Comparison of ENCODE assay signal across 1 cellular context in the genomic region with DNA sequence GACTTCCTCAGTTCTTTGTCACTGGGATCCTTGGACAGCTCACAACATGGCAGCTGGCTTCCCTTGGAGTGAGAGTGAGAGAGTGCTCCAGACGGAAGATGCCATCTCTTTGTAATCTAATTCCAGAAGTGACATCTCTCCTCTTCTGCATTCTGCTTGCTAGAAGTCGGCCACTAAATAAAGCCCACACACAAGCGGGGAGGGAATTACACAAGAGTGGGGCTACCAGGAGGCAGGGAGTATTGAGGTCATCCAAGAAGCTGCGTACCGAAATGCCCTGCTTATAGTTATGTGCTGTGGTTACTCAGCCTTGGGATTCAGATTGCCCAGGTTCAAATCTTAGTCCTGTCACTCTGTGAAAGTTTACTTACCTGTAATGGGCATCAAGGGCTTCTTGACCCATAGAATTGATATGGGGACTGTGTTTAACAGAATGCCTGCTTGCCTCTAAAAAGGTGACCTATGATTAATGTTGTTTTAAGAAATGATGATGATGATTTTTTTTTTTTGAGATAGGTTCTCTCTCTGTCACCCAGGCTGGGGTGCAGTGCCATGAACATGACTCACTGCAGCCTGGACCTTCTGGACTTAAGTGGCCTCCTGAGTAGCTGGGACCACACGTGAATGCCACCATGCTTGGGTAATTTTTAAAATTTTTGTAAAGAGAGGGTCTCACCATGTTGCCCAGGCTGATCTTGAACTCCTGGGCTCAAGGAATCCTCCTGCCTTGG.
A peak's percentile ranks its signal among the peaks of the same experiment; 100 is the strongest.
TF ChIP-seq lines count a peak whose summit lies in the region.

No MANE protein-coding gene starts in this region.

TF ChIP-seq in HepG2, 621 proteins besides CTCF, POLR2A, EP300 and RAD21 (continued from another document and continues in another):
- TF ChIP-seq KDM6A (CRISPR knock-in tag; IDR thresholded peaks at IDR 0.05; ENCODE audit: low read depth) (no peak), ZNF616 (CRISPR knock-in tag; IDR thresholded peaks at IDR 0.05; ENCODE audit: low read depth) (no peak), ELF3 (CRISPR knock-in tag; IDR thresholded peaks at IDR 0.05) (no peak), CREB1 (IDR thresholded peaks at IDR 0.05) (peak; percentile 24; the same call in 1 of the 2 replicates), CREB1 (CRISPR knock-in tag; IDR thresholded peaks at IDR 0.05) (no peak), SP2 (CRISPR knock-in tag; IDR thresholded peaks at IDR 0.05) (no peak), TAF15 (IDR thresholded peaks at IDR 0.05; ENCODE audit: low read depth, low read length, poor library complexity, severe bottlenecking) (no peak), BORCS8-MEF2B (CRISPR knock-in tag; IDR thresholded peaks at IDR 0.05) (no peak), BHLHE40 (IDR thresholded peaks at IDR 0.05; ENCODE audit: low read length) (no peak), ONECUT2 (CRISPR knock-in tag; IDR thresholded peaks at IDR 0.05) (no peak), FOXJ3 (CRISPR knock-in tag; IDR thresholded peaks at IDR 0.05; ENCODE audit: borderline replicate concordance) (no peak), ZNF883 (CRISPR knock-in tag; IDR thresholded peaks at IDR 0.05; ENCODE audit: not compliant biosample characterization) (no peak), JUNB (CRISPR knock-in tag; IDR thresholded peaks at IDR 0.05; ENCODE audit: borderline replicate concordance) (0 out of 2 replicates have a peak, but pooled peaks have one; percentile 7), ZSCAN9 (CRISPR knock-in tag; IDR thresholded peaks at IDR 0.05; ENCODE audit: borderline replicate concordance) (no peak), MAFK (conservative IDR thresholded peaks at IDR 0.05 in 1 of 2, IDR thresholded peaks at IDR 0.05 in 1 of 2; ENCODE audit: low read length in 2 of 2) (peak; percentile 46 to 62), MXD4 (CRISPR knock-in tag; IDR thresholded peaks at IDR 0.05) (no peak), HNF4A (CRISPR knock-in tag; IDR thresholded peaks at IDR 0.05) (no peak), PCBP2 (optimal IDR thresholded peaks at IDR 0.05; ENCODE audit: low read depth, low read length, poor library complexity, severe bottlenecking) (no peak), ZNF143 (CRISPR knock-in tag; IDR thresholded peaks at IDR 0.05) (no peak), FOXM1 (CRISPR knock-in tag; IDR thresholded peaks at IDR 0.05) (no peak), ZNF20 (CRISPR knock-in tag; IDR thresholded peaks at IDR 0.05) (no peak)
- TF ChIP-seq, protein P1, sequence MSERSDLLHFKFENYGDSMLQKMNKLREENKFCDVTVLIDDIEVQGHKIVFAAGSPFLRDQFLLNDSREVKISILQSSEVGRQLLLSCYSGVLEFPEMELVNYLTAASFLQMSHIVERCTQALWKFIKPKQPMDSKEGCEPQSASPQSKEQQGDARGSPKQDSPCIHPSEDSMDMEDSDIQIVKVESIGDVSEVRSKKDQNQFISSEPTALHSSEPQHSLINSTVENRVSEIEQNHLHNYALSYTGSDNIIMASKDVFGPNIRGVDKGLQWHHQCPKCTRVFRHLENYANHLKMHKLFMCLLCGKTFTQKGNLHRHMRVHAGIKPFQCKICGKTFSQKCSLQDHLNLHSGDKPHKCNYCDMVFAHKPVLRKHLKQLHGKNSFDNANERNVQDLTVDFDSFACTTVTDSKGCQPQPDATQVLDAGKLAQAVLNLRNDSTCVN (CRISPR knock-in tag; IDR thresholded peaks at IDR 0.05; ENCODE audit: borderline replicate concordance), result no peak
- TF ChIP-seq, protein P2, sequence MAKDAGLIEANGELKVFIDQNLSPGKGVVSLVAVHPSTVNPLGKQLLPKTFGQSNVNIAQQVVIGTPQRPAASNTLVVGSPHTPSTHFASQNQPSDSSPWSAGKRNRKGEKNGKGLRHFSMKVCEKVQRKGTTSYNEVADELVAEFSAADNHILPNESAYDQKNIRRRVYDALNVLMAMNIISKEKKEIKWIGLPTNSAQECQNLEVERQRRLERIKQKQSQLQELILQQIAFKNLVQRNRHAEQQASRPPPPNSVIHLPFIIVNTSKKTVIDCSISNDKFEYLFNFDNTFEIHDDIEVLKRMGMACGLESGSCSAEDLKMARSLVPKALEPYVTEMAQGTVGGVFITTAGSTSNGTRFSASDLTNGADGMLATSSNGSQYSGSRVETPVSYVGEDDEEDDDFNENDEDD (CRISPR knock-in tag; IDR thresholded peaks at IDR 0.05; ENCODE audit: borderline replicate concordance), result no peak
- TF ChIP-seq, protein P3, sequence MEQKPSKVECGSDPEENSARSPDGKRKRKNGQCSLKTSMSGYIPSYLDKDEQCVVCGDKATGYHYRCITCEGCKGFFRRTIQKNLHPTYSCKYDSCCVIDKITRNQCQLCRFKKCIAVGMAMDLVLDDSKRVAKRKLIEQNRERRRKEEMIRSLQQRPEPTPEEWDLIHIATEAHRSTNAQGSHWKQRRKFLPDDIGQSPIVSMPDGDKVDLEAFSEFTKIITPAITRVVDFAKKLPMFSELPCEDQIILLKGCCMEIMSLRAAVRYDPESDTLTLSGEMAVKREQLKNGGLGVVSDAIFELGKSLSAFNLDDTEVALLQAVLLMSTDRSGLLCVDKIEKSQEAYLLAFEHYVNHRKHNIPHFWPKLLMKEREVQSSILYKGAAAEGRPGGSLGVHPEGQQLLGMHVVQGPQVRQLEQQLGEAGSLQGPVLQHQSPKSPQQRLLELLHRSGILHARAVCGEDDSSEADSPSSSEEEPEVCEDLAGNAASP (CRISPR knock-in tag; IDR thresholded peaks at IDR 0.05; ENCODE audit: borderline replicate concordance), result no peak
- TF ChIP-seq, protein P4, sequence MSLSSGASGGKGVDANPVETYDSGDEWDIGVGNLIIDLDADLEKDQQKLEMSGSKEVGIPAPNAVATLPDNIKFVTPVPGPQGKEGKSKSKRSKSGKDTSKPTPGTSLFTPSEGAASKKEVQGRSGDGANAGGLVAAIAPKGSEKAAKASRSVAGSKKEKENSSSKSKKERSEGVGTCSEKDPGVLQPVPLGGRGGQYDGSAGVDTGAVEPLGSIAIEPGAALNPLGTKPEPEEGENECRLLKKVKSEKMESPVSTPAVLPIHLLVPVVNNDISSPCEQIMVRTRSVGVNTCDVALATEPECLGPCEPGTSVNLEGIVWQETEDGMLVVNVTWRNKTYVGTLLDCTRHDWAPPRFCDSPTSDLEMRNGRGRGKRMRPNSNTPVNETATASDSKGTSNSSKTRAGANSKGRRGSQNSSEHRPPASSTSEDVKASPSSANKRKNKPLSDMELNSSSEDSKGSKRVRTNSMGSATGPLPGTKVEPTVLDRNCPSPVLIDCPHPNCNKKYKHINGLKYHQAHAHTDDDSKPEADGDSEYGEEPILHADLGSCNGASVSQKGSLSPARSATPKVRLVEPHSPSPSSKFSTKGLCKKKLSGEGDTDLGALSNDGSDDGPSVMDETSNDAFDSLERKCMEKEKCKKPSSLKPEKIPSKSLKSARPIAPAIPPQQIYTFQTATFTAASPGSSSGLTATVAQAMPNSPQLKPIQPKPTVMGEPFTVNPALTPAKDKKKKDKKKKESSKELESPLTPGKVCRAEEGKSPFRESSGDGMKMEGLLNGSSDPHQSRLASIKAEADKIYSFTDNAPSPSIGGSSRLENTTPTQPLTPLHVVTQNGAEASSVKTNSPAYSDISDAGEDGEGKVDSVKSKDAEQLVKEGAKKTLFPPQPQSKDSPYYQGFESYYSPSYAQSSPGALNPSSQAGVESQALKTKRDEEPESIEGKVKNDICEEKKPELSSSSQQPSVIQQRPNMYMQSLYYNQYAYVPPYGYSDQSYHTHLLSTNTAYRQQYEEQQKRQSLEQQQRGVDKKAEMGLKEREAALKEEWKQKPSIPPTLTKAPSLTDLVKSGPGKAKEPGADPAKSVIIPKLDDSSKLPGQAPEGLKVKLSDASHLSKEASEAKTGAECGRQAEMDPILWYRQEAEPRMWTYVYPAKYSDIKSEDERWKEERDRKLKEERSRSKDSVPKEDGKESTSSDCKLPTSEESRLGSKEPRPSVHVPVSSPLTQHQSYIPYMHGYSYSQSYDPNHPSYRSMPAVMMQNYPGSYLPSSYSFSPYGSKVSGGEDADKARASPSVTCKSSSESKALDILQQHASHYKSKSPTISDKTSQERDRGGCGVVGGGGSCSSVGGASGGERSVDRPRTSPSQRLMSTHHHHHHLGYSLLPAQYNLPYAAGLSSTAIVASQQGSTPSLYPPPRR (CRISPR knock-in tag; IDR thresholded peaks at IDR 0.05; ENCODE audit: borderline replicate concordance), result no peak
- TF ChIP-seq, protein P5, sequence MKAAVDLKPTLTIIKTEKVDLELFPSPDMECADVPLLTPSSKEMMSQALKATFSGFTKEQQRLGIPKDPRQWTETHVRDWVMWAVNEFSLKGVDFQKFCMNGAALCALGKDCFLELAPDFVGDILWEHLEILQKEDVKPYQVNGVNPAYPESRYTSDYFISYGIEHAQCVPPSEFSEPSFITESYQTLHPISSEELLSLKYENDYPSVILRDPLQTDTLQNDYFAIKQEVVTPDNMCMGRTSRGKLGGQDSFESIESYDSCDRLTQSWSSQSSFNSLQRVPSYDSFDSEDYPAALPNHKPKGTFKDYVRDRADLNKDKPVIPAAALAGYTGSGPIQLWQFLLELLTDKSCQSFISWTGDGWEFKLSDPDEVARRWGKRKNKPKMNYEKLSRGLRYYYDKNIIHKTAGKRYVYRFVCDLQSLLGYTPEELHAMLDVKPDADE (CRISPR knock-in tag; IDR thresholded peaks at IDR 0.05), result no peak
- TF ChIP-seq, protein P6, sequence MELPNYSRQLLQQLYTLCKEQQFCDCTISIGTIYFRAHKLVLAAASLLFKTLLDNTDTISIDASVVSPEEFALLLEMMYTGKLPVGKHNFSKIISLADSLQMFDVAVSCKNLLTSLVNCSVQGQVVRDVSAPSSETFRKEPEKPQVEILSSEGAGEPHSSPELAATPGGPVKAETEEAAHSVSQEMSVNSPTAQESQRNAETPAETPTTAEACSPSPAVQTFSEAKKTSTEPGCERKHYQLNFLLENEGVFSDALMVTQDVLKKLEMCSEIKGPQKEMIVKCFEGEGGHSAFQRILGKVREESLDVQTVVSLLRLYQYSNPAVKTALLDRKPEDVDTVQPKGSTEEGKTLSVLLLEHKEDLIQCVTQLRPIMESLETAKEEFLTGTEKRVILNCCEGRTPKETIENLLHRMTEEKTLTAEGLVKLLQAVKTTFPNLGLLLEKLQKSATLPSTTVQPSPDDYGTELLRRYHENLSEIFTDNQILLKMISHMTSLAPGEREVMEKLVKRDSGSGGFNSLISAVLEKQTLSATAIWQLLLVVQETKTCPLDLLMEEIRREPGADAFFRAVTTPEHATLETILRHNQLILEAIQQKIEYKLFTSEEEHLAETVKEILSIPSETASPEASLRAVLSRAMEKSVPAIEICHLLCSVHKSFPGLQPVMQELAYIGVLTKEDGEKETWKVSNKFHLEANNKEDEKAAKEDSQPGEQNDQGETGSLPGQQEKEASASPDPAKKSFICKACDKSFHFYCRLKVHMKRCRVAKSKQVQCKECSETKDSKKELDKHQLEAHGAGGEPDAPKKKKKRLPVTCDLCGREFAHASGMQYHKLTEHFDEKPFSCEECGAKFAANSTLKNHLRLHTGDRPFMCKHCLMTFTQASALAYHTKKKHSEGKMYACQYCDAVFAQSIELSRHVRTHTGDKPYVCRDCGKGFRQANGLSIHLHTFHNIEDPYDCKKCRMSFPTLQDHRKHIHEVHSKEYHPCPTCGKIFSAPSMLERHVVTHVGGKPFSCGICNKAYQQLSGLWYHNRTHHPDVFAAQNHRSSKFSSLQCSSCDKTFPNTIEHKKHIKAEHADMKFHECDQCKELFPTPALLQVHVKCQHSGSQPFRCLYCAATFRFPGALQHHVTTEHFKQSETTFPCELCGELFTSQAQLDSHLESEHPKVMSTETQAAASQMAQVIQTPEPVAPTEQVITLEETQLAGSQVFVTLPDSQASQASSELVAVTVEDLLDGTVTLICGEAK (IDR thresholded peaks at IDR 0.05), result no peak
- TF ChIP-seq, protein P6 (CRISPR knock-in tag; IDR thresholded peaks at IDR 0.05), result peak; percentile 23; the same call in 1 of the 2 replicates
